ENCODE assay signal across 34 cellular contexts in the genomic region with DNA sequence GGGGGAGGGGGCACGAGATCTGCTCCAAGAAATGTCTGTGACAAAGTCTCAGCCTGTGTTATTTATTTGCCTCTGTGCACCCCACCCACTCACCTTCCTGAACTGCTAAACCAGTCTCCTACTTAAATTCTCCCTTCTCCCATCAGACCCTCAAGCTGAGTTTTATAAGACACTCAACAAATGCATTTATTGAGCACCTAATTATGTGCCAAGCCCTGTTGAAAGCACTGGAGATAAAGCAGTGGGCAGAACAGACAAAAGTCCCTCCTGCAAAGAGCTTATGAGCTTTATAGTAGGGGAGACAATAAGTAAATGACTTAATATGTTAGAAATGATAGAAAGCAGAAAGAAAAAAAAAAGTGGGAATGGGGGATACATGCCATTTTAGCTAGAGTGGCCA. TPM values are rescaled to one million over a fixed set of nuclear protein-coding genes. Genes with fewer than 3 reads are reported as not detected.
"Had no signal": no experiment of that assay in that cellular context is flagged by ENCODE, and none has a peak within 500 bp of the region (broad histone marks: within the 10 kb centered on the region; RNA-seq: fewer than 3 reads in every experiment).

No MANE protein-coding gene starts in this region.

- ATAC-seq: foreskin keratinocyte; gastroesophageal sphincter; heart right ventricle; left cardiac atrium; left lung; naive thymus-derived CD4-positive, alpha-beta T cell; sciatic nerve had no signal

- H3K4me3 ChIP-seq: esophagus muscularis mucosa, gastroesophageal sphincter, heart right ventricle, left lung, prostate gland, right atrium auricular region, smooth muscle cell, stomach, thyroid gland, vagina had no signal

- H3K9me3 ChIP-seq: esophagus muscularis mucosa, gastroesophageal sphincter, heart right ventricle, left lung, prostate gland, right atrium auricular region, stomach, thyroid gland, vagina had no signal

- H3K4me2 ChIP-seq: smooth muscle cell had no signal

- H3K27ac Mint-ChIP-seq: nephron had no signal

- DNase-seq: dermis blood vessel endothelial cell; effector memory CD4-positive, alpha-beta T cell; foreskin keratinocyte; heart right ventricle; hippocampal formation; left cardiac atrium; left lung; mesendoderm; midbrain; naive thymus-derived CD4-positive, alpha-beta T cell; nucleus accumbens; stimulated activated CD4-positive, alpha-beta T cell treated with anti-CD3 and anti-CD28 coated beads, Interleukin-12 subunit alpha, Interleukin-12 subunit beta, amount 100 ng/mL, for 4 hours; stimulated activated CD4-positive, alpha-beta T cell treated with anti-CD3 and anti-CD28 coated beads, Interleukin-1b, Interleukin-23, amount 100 ng/mL, for 48 hours; stimulated activated CD4-positive, alpha-beta T cell treated with anti-CD3 and anti-CD28 coated beads, Interleukin-4, amount 100 ng/mL, for 1 hour; stimulated activated CD8-positive, alpha-beta memory T cell treated with anti-CD3 and anti-CD28 coated beads, Interleukin-4, amount 100 ng/mL, for 48 hours; stimulated activated naive CD4-positive, alpha-beta T cell treated with Interleukin-2 at 50 U/mL for 16 hours; stomach; thyroid gland; trophoblast cell had no signal

- H3K4me1 ChIP-seq: foreskin keratinocyte, prostate gland had no signal

- H3K4me1 Mint-ChIP-seq: nephron had no signal

- H3K9me3 Mint-ChIP-seq: naive thymus-derived CD4-positive, alpha-beta T cell had no signal

- H3K27ac ChIP-seq: esophagus muscularis mucosa, foreskin keratinocyte, gastroesophageal sphincter, heart right ventricle, left lung, prostate gland, right atrium auricular region, stomach, thyroid gland, vagina had no signal

- H3K36me3 ChIP-seq: left lung, prostate gland, right atrium auricular region, stomach, thyroid gland, vagina had no signal

- H3K27me3 ChIP-seq: thyroid gland, vagina had no signal

RNA-seq across cellular contexts. Expression of gene GGN, which starts 11.7 kb away (rescaled TPM):
- total RNA-seq: lung microvascular endothelial cell, stomach, subcutaneous adipose tissue, vagina had no signal
- polyA plus RNA-seq: naive thymus-derived CD4-positive, alpha-beta T cell had no signal

RNA-seq across cellular contexts. Expression of gene RASGRP4, which starts 26.5 kb away (rescaled TPM):
- total RNA-seq: dermis blood vessel endothelial cell, endothelial cell of umbilical vein, epithelial cell of proximal tubule, fibroblast of lung, foreskin keratinocyte, kidney epithelial cell, lung microvascular endothelial cell, osteocyte, smooth muscle cell had no signal
- polyA plus RNA-seq: endothelial cell of umbilical vein, fibroblast of lung, foreskin keratinocyte, smooth muscle cell had no signal
